ENCODE assay signal across 8 cellular contexts in the genomic region with DNA sequence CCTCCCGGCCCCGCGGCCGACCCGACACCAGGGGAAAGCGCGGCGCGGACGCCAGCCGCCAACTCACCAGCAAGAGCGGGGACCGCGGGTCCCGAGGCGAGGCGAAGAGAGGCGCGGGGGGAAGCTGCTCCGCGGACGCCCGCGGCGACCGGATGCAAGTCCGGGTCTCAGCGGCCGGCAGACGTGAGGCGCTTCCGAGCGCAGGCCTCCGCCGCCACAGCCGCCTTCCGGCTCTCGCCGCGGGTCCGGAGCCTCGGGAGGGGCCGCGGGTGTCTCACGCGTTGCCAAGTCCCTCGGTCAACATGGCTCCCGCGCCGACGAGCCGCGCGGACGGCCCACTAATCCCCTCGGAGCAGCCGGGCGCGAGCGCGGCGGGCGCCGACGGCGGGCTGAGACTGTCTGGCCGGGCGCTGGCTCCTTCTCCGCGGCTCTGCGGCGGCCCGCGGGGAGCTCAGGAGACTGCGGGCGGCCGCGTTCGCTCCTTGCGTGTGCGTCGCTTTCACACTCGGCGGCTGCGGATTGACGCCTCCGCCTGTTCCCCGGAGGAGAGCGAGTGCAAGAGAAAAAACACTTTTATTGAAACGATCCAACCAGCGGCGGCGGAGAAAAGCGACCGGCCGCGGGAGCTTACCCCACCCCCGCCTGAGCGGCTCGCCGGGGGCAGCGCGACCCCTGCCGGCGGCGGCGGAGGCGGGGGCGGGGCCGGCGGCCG. TPM values are rescaled to one million over a fixed set of nuclear protein-coding genes. Genes with fewer than 3 reads are reported as not detected.
DNase-seq lines count a peak whose midpoint lies in the region; TF ChIP-seq lines count a peak whose summit lies in the region.

Gene CDK17 (minus strand): TSS at position 521 of the 712 bp plus-strand sequence. CDS start 65,603 bp downstream, outside the sequence.

- peak within 1 kb of the TSS; percentile 83 for H3K9ac ChIP-seq in MM.1S (ENCODE audit: low read length)

- peaks cover 29% of the 10 kb centered on the region for H3K4me1 ChIP-seq in HAP-1
- peaks cover 28% of the 10 kb centered on the region for H3K4me1 ChIP-seq in MM.1S (ENCODE audit: low read length)
- peaks cover 9% of the 10 kb centered on the region for H3K4me1 ChIP-seq in SJCRH30
- H3K4me1 ChIP-seq in neutrophil (ENCODE audit: control insufficient read depth in 1 of 2, insufficient read depth in 1 of 2, low read depth in 1 of 2, low read length in 1 of 2), result peaks cover 35 to 36% of the 10 kb centered on the region in 2 experiments

- in situ Hi-C loops in HAP-1 (cut with MboI; ENCODE audit: low sequenced_read_pairs), result no loop called here

- H3K4me2 ChIP-seq in MM.1S (ENCODE audit: low read depth, low read length), result peak within 1 kb of the TSS; percentile 96

- no peaks in the 10 kb centered on the region for H3K9me2 ChIP-seq in MM.1S (replicated peaks; ENCODE audit: insufficient read depth, low read length)

- H2AFZ ChIP-seq in MM.1S (ENCODE audit: low read length), result peak within 1 kb of the TSS; percentile 88

- H3K79me2 ChIP-seq in MM.1S (ENCODE audit: low read length), result peaks cover 44% of the 10 kb centered on the region

- H3F3A ChIP-seq in MM.1S (ENCODE audit: insufficient read depth, low read length), result peaks cover 42% of the 10 kb centered on the region

- no peaks in the 10 kb centered on the region for H3K9me3 ChIP-seq in HAP-1
- no peaks in the 10 kb centered on the region for H3K9me3 ChIP-seq in MM.1S (replicated peaks; ENCODE audit: insufficient read depth, low read length)
- no peaks in the 10 kb centered on the region for H3K9me3 ChIP-seq in SJCRH30 (replicated peaks)
- H3K9me3 ChIP-seq in neutrophil, result no peaks in the 10 kb centered on the region

- TF ChIP-seq CTCF in MM.1S (IDR thresholded peaks at IDR 0.05; ENCODE audit: low read length), result peak; percentile 24
- TF ChIP-seq CTCF in neutrophil (IDR thresholded peaks at IDR 0.05), result peak; percentile 69
- no peak for TF ChIP-seq CTCF in subcutaneous adipose tissue (IDR thresholded peaks at IDR 0.05; ENCODE audit: low read depth)

- H3K36me3 ChIP-seq in HAP-1 (replicated peaks), result no peaks in the 10 kb centered on the region; the same call in 1 of the 2 replicates
- no peaks in the 10 kb centered on the region for H3K36me3 ChIP-seq in MM.1S (replicated peaks; ENCODE audit: insufficient read depth, low read length)
- H3K36me3 ChIP-seq in SJCRH30, result no peaks in the 10 kb centered on the region
- no peaks in the 10 kb centered on the region for H3K36me3 ChIP-seq in neutrophil

- DNase-seq in GDM1 (lab: John Stamatoyannopoulos, UW), result peak; percentile 76
- peak; percentile 81 to 86 for DNase-seq in HAP-1 (ENCODE audit: low spot score in 2 of 2)
- DNase-seq in MM.1S, result peak; percentile 87
- DNase-seq in SJCRH30, result peak; percentile 76 to 81
- DNase-seq in activated gamma-delta T cell treated with anti-CD3 and anti-CD28 coated beads, Interleukin-2, amount 50 U/mL, for 16 hours (ENCODE audit: low read depth), result peak; percentile 82
- DNase-seq in foreskin melanocyte, result peak; percentile 62

- peak within 1 kb of the TSS; percentile 92 for H3K27ac ChIP-seq in MM.1S (ENCODE audit: low read length)
- peak within 1 kb of the TSS; percentile 83 for H3K27ac ChIP-seq in SJCRH30
- H3K27ac ChIP-seq in neutrophil, result peak within 1 kb of the TSS; percentile 98

- H3K27me3 ChIP-seq in HAP-1 (ENCODE audit: low read depth) (no peaks in the 10 kb centered on the region), MM.1S (replicated peaks; ENCODE audit: insufficient read depth, low read length) (no peaks in the 10 kb centered on the region), SJCRH30 (no peaks in the 10 kb centered on the region), neutrophil (no peaks in the 10 kb centered on the region)

- H3K4me3 ChIP-seq in HAP-1 (peak within 1 kb of the TSS; percentile 72), MM.1S (ENCODE audit: low read length) (peak within 1 kb of the TSS; percentile 95), SJCRH30 (peak within 1 kb of the TSS; percentile 96), neutrophil (ENCODE audit: low read depth in 1 of 2, low read length in 1 of 2) (peak within 1 kb of the TSS; percentile 83 to 85)

- no peaks in the 10 kb centered on the region for H4K20me1 ChIP-seq in MM.1S (ENCODE audit: insufficient read depth, low read length)

RNA-seq across cellular contexts. Expression of gene CDK17, which starts in this region (rescaled TPM):
- total RNA-seq in SJCRH30 (2014; rRNA removed; shearing (Covaris generic)), result 20.7 and 28.0 TPM in 2 replicates
- total RNA-seq in subcutaneous adipose tissue, result 10 to 100 TPM; 54.7 to 83.5 (median 63.2) TPM

Comparison
In these comparisons a context has a peak if more than half of its experiments do, and no peak if none do; other contexts are left out.
1. Peak in every context shown above with its lines: DNase-seq, H3K4me3 ChIP-seq and H3K27ac ChIP-seq.